1 cellular context compared by ENCODE assay signal in the genomic region with DNA sequence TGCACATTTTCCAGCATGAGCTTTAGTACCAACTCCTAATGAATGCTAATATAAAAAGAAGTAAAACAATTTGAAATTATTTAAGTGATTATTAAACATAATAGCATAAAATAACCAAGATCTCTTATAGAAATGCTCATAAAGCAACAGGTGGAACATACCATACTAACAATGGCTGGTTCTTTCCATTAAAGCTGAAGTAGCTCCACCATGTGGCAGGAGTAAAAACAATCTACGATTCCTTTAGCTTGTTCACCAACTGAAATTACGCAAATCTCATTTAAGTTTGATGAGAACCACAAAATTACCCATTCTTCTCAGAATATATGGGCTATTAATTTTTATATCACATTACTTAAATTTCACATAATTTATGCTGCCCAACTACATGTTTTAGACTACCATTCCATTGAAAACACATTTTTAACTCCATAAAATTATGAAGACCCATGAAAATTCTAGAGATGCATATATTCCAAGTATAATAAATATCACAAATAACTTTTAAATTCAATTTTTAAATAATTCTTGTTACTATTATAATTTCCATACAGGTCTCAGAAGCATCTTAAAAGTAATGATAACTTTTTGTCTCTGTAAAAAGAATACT.
TF ChIP-seq lines count a peak whose summit lies in the region.

No MANE protein-coding gene starts in this region.

TF ChIP-seq in HepG2, 621 proteins besides CTCF, POLR2A, EP300 and RAD21 (continued from another document):
- TF ChIP-seq, protein P1, sequence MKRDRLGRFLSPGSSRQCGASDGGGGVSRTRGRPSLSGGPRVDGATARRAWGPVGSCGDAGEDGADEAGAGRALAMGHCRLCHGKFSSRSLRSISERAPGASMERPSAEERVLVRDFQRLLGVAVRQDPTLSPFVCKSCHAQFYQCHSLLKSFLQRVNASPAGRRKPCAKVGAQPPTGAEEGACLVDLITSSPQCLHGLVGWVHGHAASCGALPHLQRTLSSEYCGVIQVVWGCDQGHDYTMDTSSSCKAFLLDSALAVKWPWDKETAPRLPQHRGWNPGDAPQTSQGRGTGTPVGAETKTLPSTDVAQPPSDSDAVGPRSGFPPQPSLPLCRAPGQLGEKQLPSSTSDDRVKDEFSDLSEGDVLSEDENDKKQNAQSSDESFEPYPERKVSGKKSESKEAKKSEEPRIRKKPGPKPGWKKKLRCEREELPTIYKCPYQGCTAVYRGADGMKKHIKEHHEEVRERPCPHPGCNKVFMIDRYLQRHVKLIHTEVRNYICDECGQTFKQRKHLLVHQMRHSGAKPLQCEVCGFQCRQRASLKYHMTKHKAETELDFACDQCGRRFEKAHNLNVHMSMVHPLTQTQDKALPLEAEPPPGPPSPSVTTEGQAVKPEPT (CRISPR knock-in tag; IDR thresholded peaks at IDR 0.05; ENCODE audit: low read depth), result no peak
- TF ChIP-seq SMYD3 (CRISPR knock-in tag; IDR thresholded peaks at IDR 0.05), result 0 out of 2 replicates have a peak, but pooled peaks have one; percentile 63
- no peak for TF ChIP-seq SOX13 (IDR thresholded peaks at IDR 0.05)
- TF ChIP-seq SOX13 (CRISPR knock-in tag; conservative IDR thresholded peaks at IDR 0.05 in 1 of 2, IDR thresholded peaks at IDR 0.05 in 1 of 2), result 0 out of 4 replicates have a peak, but pooled peaks of 1 of the 2 experiments have one; percentile 9
- TF ChIP-seq MIXL1 (CRISPR knock-in tag; IDR thresholded peaks at IDR 0.05), result peak; percentile 70
- peak in 1 of 2 experiments; percentile 67; a peak in 1 of 4 replicates for TF ChIP-seq KLF16 (CRISPR knock-in tag; IDR thresholded peaks at IDR 0.05)
- TF ChIP-seq, protein P2, sequence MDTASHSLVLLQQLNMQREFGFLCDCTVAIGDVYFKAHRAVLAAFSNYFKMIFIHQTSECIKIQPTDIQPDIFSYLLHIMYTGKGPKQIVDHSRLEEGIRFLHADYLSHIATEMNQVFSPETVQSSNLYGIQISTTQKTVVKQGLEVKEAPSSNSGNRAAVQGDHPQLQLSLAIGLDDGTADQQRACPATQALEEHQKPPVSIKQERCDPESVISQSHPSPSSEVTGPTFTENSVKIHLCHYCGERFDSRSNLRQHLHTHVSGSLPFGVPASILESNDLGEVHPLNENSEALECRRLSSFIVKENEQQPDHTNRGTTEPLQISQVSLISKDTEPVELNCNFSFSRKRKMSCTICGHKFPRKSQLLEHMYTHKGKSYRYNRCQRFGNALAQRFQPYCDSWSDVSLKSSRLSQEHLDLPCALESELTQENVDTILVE (CRISPR knock-in tag; IDR thresholded peaks at IDR 0.05), result 0 out of 2 replicates have a peak, but pooled peaks have one; percentile 29
- peak; percentile 34; the same call in 1 of the 2 replicates for TF ChIP-seq FOXK1 (CRISPR knock-in tag; IDR thresholded peaks at IDR 0.05; ENCODE audit: borderline replicate concordance, low read depth)
- peak; percentile 95 for TF ChIP-seq SMC3 (IDR thresholded peaks at IDR 0.05; ENCODE audit: low read length)
- TF ChIP-seq, protein P3, sequence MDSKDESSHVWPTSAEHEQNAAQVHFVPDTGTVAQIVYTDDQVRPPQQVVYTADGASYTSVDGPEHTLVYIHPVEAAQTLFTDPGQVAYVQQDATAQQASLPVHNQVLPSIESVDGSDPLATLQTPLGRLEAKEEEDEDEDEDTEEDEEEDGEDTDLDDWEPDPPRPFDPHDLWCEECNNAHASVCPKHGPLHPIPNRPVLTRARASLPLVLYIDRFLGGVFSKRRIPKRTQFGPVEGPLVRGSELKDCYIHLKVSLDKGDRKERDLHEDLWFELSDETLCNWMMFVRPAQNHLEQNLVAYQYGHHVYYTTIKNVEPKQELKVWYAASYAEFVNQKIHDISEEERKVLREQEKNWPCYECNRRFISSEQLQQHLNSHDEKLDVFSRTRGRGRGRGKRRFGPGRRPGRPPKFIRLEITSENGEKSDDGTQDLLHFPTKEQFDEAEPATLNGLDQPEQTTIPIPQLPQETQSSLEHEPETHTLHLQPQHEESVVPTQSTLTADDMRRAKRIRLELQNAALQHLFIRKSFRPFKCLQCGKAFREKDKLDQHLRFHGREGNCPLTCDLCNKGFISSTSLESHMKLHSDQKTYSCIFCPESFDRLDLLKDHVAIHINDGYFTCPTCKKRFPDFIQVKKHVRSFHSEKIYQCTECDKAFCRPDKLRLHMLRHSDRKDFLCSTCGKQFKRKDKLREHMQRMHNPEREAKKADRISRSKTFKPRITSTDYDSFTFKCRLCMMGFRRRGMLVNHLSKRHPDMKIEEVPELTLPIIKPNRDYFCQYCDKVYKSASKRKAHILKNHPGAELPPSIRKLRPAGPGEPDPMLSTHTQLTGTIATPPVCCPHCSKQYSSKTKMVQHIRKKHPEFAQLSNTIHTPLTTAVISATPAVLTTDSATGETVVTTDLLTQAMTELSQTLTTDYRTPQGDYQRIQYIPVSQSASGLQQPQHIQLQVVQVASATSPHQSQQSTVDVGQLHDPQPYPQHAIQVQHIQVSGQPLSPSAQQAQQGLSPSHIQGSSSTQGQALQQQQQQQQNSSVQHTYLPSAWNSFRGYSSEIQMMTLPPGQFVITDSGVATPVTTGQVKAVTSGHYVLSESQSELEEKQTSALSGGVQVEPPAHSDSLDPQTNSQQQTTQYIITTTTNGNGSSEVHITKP (CRISPR knock-in tag; IDR thresholded peaks at IDR 0.05; ENCODE audit: low read depth), result 0 out of 2 replicates have a peak, but pooled peaks have one; percentile 26
- 0 out of 2 replicates have a peak, but pooled peaks have one; percentile 54 for TF ChIP-seq ARID2 (CRISPR knock-in tag; IDR thresholded peaks at IDR 0.05; ENCODE audit: borderline replicate concordance)
- TF ChIP-seq ZNF24 (IDR thresholded peaks at IDR 0.05), result peak; percentile 18; the same call in 1 of the 2 replicates
- TF ChIP-seq ZNF180 (CRISPR knock-in tag; IDR thresholded peaks at IDR 0.05; ENCODE audit: borderline replicate concordance, low read depth), result no peak
- TF ChIP-seq, protein P4, sequence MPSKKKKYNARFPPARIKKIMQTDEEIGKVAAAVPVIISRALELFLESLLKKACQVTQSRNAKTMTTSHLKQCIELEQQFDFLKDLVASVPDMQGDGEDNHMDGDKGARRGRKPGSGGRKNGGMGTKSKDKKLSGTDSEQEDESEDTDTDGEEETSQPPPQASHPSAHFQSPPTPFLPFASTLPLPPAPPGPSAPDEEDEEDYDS (CRISPR knock-in tag; IDR thresholded peaks at IDR 0.05), result peak; percentile 31; the same call in 1 of the 2 replicates
- TF ChIP-seq THYN1 (CRISPR knock-in tag; IDR thresholded peaks at IDR 0.05; ENCODE audit: borderline replicate concordance, low read depth), result peak; percentile 57; the same call in 1 of the 2 replicates
- TF ChIP-seq ZNF3 (CRISPR knock-in tag; IDR thresholded peaks at IDR 0.05), result peak; percentile 80; the same call in 1 of the 2 replicates
- peak; percentile 80 for TF ChIP-seq STAG1 (CRISPR knock-in tag; IDR thresholded peaks at IDR 0.05)
- peak; percentile 33; the same call in 1 of the 2 replicates for TF ChIP-seq MIER3 (CRISPR knock-in tag; IDR thresholded peaks at IDR 0.05; ENCODE audit: borderline replicate concordance)
TF ChIP-seq in HepG2: peak in this region for 21.
